8 cellular contexts compared by ENCODE assay signal in the genomic region with DNA sequence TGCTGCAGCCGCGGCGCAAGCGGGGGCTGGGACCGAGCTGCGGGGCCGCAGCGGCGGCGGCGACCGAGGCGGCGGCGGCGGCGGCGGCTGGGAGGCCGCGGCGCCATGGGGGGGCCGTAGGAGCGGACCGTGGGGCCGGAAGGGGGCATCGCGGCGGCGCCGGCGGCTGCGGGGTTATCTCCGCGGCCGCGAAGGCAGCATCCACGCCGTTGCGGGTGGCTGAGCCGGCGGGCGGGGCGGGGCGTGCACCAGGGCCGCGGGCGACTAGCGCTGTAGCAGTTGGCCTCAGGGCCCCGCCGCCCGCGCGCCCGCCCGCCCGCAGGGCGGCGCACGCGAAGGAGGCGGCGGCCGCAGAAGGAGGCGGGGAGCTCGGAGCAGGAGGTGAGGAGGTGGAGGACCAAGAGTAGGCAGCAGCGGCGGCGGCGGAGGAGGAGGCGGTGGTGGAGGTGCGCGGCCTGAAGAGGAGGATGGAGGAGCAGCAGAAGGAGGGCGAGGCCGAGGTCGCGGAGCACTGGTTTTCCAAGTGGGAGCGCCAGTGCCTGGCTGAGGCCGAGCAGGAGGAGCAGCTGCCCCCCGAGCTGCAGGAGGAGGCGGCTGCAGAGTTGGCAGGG.
DNase-seq lines count a peak whose midpoint lies in the region; ATAC-seq and TF ChIP-seq lines count a peak whose summit lies in the region.

No MANE protein-coding gene starts in this region.

- WGBS in sigmoid colon, 2 donors: 1 to 2% methylated on average over 80 of the region's 80 CpGs

- no peak overlapping the region for H3K27ac Mint-ChIP-seq in activated naive CD4-positive, alpha-beta T cell treated with anti-CD3 and anti-CD28 coated beads, Interleukin-2, amount 50 U/mL, for 72 hours

- H3K4me1 ChIP-seq in HUES48 (ENCODE audit: control insufficient read depth, insufficient read depth, low read length) (peaks cover 16% of the 10 kb centered on the region), right atrium auricular region (peaks cover 0 to 5% of the 10 kb centered on the region in 2 donors), sigmoid colon (peaks cover 0 to 6% (median 5%) of the 10 kb centered on the region in 4 donors)

- TF ChIP-seq POLR2A in sigmoid colon (IDR thresholded peaks at IDR 0.05): no peak

- H3K9me3 ChIP-seq in HUES48 (ENCODE audit: control insufficient read depth, insufficient read depth, low read length): no peaks in the 10 kb centered on the region
- H3K9me3 ChIP-seq in right atrium auricular region: no peaks in the 10 kb centered on the region
- no peaks in the 10 kb centered on the region for H3K9me3 ChIP-seq in sigmoid colon

- TF ChIP-seq CTCF in right atrium auricular region (IDR thresholded peaks at IDR 0.05): no peak
- TF ChIP-seq CTCF in sigmoid colon (IDR thresholded peaks at IDR 0.05): no peak

- H3K27me3 ChIP-seq in HUES48 (ENCODE audit: control insufficient read depth, insufficient read depth, low read length) (peaks cover 27% of the 10 kb centered on the region), right atrium auricular region (no peaks in the 10 kb centered on the region), sigmoid colon (no peaks in the 10 kb centered on the region)

- DNase-seq in activated CD8-positive, alpha-beta memory T cell treated with anti-CD3 and anti-CD28 coated beads for 24 hours: peak; percentile 54
- DNase-seq in activated CD8-positive, alpha-beta memory T cell treated with anti-CD3 and anti-CD28 coated beads, Interleukin-2, amount 50 U/mL, for 4 hours: no peak
- DNase-seq in activated naive CD4-positive, alpha-beta T cell treated with anti-CD3 and anti-CD28 coated beads, Interleukin-2, amount 50 U/mL, for 72 hours (ENCODE audit: low spot score in 2 of 2): peak in 1 of 2 donors; percentile 22
- DNase-seq in right atrium auricular region (ENCODE audit: low spot score) (no peak), sigmoid colon (peak; percentile 60), NCI-H446 (lab: John Stamatoyannopoulos, UW) (no peak), inferior parietal cortex (ENCODE audit: extremely low spot score) (no peak)

- TF ChIP-seq EP300 in sigmoid colon (IDR thresholded peaks at IDR 0.05): no peak

- H3K9ac ChIP-seq in HUES48 (ENCODE audit: low read depth, low read length): no peak overlapping the region

- H3K36me3 ChIP-seq in HUES48 (ENCODE audit: control insufficient read depth, insufficient read depth, low read length): no peaks in the 10 kb centered on the region
- H3K36me3 ChIP-seq in right atrium auricular region: no peaks in the 10 kb centered on the region
- H3K36me3 ChIP-seq in sigmoid colon: no peaks in the 10 kb centered on the region

- no peaks in the 10 kb centered on the region for H3K9me3 Mint-ChIP-seq in activated naive CD4-positive, alpha-beta T cell treated with anti-CD3 and anti-CD28 coated beads, Interleukin-2, amount 50 U/mL, for 72 hours

- H3K4me3 ChIP-seq in HUES48 (ENCODE audit: low read depth, low read length): peak overlapping the region; percentile 64
- peak overlapping the region; percentile 21 to 47 for H3K4me3 ChIP-seq in right atrium auricular region
- peak overlapping the region; percentile 18 to 48 (median 43) for H3K4me3 ChIP-seq in sigmoid colon

- peaks cover 0 to 5% of the 10 kb centered on the region in 2 donors for H3K36me3 Mint-ChIP-seq in activated naive CD4-positive, alpha-beta T cell treated with anti-CD3 and anti-CD28 coated beads, Interleukin-2, amount 50 U/mL, for 72 hours

- ATAC-seq in activated naive CD4-positive, alpha-beta T cell treated with anti-CD3 and anti-CD28 coated beads, Interleukin-2, amount 50 U/mL, for 72 hours: peak; percentile 34 to 90

- intact Hi-C loops in sigmoid colon (cut with DNase I): no loop called here

- H3K27ac ChIP-seq in HUES48 (ENCODE audit: low read depth, low read length): no peak overlapping the region
- H3K27ac ChIP-seq in right atrium auricular region: no peak overlapping the region
- no peak overlapping the region for H3K27ac ChIP-seq in sigmoid colon

Comparison
In these comparisons a context has a peak if more than half of its experiments do, and no peak if none do; other contexts are left out.
1. DNase-seq: peak in activated CD8-positive, alpha-beta memory T cell treated with anti-CD3 and anti-CD28 coated beads for 24 hours (single experiment) and sigmoid colon (single experiment); none in activated CD8-positive, alpha-beta memory T cell treated with anti-CD3 and anti-CD28 coated beads, Interleukin-2, amount 50 U/mL, for 4 hours (single experiment), right atrium auricular region (single experiment), NCI-H446 (0 of 2) and inferior parietal cortex (single experiment).
2. Peak in every context shown above with its lines, with median percentiles within 50 percentile points of each other: H3K4me3 ChIP-seq.